In genomic region chrX:13013353-13014110, GRCh38 we compare ENCODE assay signal across 8 cellular contexts. TPM values are rescaled to one million over a fixed set of nuclear protein-coding genes. Genes with fewer than 3 reads are reported as not detected.
DNase-seq lines count a peak whose midpoint lies in the region; ATAC-seq and TF ChIP-seq lines count a peak whose summit lies in the region.

No MANE protein-coding gene starts in this region.

- ATAC-seq in GM19043 (IDR thresholded peaks at IDR 0.05; ENCODE audit: low read depth, unreplicated experiment) (peak; percentile 80), HG03280 (IDR thresholded peaks at IDR 0.05; ENCODE audit: unreplicated experiment) (peak; percentile 84), left lobe of liver (peak; percentile 54)

- no peaks in the 10 kb centered on the region for H3K4me1 ChIP-seq in vagina

- H3K9me3 Mint-ChIP-seq in CD14-positive monocyte (peaks cover 0 to 21% (median 8%) of the 10 kb centered on the region in 7 donors), osteocyte (ENCODE audit: unreplicated experiment) (peaks cover 7% of the 10 kb centered on the region)
- H3K9me3 Mint-ChIP-seq in T-helper 1 cell treated with Interleukin-12 subunit alpha and Interleukin-12 subunit beta and Interleukin-4 antibody, amounts not matched to agents 30 μg/mL and 1 μg/mL, for 36 hours, result no peaks in the 10 kb centered on the region

- TF ChIP-seq CTCF in CD14-positive monocyte (IDR thresholded peaks at IDR 0.05) (no peak), vagina (IDR thresholded peaks at IDR 0.05) (no peak), osteocyte (IDR thresholded peaks at IDR 0.05) (no peak)

- H3K4me3 Mint-ChIP-seq in CD14-positive monocyte (peak overlapping the region in 1 of 2 donors; percentile 53), osteocyte (ENCODE audit: unreplicated experiment) (no peak overlapping the region)
- peak overlapping the region; percentile 62 for H3K4me3 Mint-ChIP-seq in T-helper 1 cell treated with Interleukin-12 subunit alpha and Interleukin-12 subunit beta and Interleukin-4 antibody, amounts not matched to agents 30 μg/mL and 1 μg/mL, for 36 hours

- intact Hi-C loops in CD14-positive monocyte (cut with micrococcal nuclease) (no loop called here), vagina (cut with DNase I) (no loop called here)

- H3K27me3 Mint-ChIP-seq in CD14-positive monocyte (ENCODE audit: low read depth in 3 of 3) (peaks cover 0 to 13% (median 0%) of the 10 kb centered on the region in 3 donors), osteocyte (ENCODE audit: unreplicated experiment) (no peaks in the 10 kb centered on the region)
- no peaks in the 10 kb centered on the region for H3K27me3 Mint-ChIP-seq in T-helper 1 cell treated with Interleukin-12 subunit alpha and Interleukin-12 subunit beta and Interleukin-4 antibody, amounts not matched to agents 30 μg/mL and 1 μg/mL, for 36 hours (ENCODE audit: low read depth)

- TF ChIP-seq POLR2A in vagina (IDR thresholded peaks at IDR 0.05), result no peak

- peak; percentile 82 for DNase-seq in CD14-positive monocyte (ENCODE audit: low spot score)
- DNase-seq in left lobe of liver (ENCODE audit: low spot score), result no peak
- DNase-seq in vagina (ENCODE audit: extremely low spot score in 2 of 2), result no peak
- DNase-seq in osteocyte (ENCODE audit: extremely low spot score, unreplicated experiment), result no peak
- no peak for DNase-seq in hepatic stellate cell (ENCODE audit: low spot score)

- no peaks in the 10 kb centered on the region for H3K9me3 ChIP-seq in vagina

- peaks cover 70% of the 10 kb centered on the region for H3K4me1 Mint-ChIP-seq in CD14-positive monocyte
- peaks cover 51% of the 10 kb centered on the region for H3K4me1 Mint-ChIP-seq in T-helper 1 cell treated with Interleukin-12 subunit alpha and Interleukin-12 subunit beta and Interleukin-4 antibody, amounts not matched to agents 30 μg/mL and 1 μg/mL, for 36 hours (ENCODE audit: low read depth)
- H3K4me1 Mint-ChIP-seq in osteocyte (ENCODE audit: unreplicated experiment), result peaks cover 33% of the 10 kb centered on the region

- H3K36me3 ChIP-seq in vagina, result no peaks in the 10 kb centered on the region

- no peaks in the 10 kb centered on the region for H3K27me3 ChIP-seq in vagina

- peaks cover 0 to 2% of the 10 kb centered on the region in 2 donors for H3K36me3 Mint-ChIP-seq in CD14-positive monocyte
- H3K36me3 Mint-ChIP-seq in T-helper 1 cell treated with Interleukin-12 subunit alpha and Interleukin-12 subunit beta and Interleukin-4 antibody, amounts not matched to agents 30 μg/mL and 1 μg/mL, for 36 hours (ENCODE audit: low read depth), result peaks cover 2% of the 10 kb centered on the region
- H3K36me3 Mint-ChIP-seq in osteocyte (ENCODE audit: unreplicated experiment), result no peaks in the 10 kb centered on the region

- no peak overlapping the region for H3K27ac ChIP-seq in vagina

- peak overlapping the region; percentile 81 to 94 (median 88) for H3K27ac Mint-ChIP-seq in CD14-positive monocyte
- H3K27ac Mint-ChIP-seq in T-helper 1 cell treated with Interleukin-12 subunit alpha and Interleukin-12 subunit beta and Interleukin-4 antibody, amounts not matched to agents 30 μg/mL and 1 μg/mL, for 36 hours, result peak overlapping the region; percentile 88
- H3K27ac Mint-ChIP-seq in osteocyte (ENCODE audit: unreplicated experiment), result no peak overlapping the region

- H3K4me3 ChIP-seq in vagina, result no peak overlapping the region

RNA-seq across cellular contexts. Expression of gene FAM9C, which starts 30.9 kb away (rescaled TPM):
- not detected for polyA plus RNA-seq in CD14-positive monocyte
- total RNA-seq in left lobe of liver, result not detected
- total RNA-seq in vagina, result not detected
- not detected in 2 replicates for total RNA-seq in osteocyte

RNA-seq across cellular contexts. Expression of gene TMSB4X, which starts 38.6 kb away (rescaled TPM):
- over 10,000 TPM; 27,127 to 31,074 TPM for polyA plus RNA-seq in CD14-positive monocyte
- total RNA-seq in left lobe of liver, result 442 TPM
- total RNA-seq in vagina, result 3,119 TPM
- total RNA-seq in osteocyte, result 2,830 and 2,924 TPM in 2 replicates
